Comparison of ENCODE assay signal across 8 cellular contexts in the genomic region with DNA sequence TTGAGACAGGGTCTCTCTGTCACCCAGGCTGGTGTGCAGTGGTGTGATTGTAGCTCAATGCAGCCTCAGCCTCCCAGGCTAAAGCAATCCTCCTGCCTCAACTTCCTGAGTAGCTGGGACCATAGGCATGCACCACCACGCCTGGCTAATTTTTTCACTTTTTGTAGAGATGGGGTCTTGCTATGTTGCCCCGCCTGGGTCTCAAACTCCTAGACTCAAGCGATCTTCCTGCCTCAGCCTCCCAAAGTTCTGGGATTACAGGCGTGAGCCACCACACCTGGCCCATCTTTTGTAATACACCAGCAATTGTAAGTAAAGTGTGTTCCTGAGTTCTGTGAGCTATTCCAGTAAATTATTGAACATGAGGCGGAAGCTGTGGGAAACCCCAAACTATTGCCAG. TPM values are rescaled to one million over a fixed set of nuclear protein-coding genes. Genes with fewer than 3 reads are reported as not detected.
"Had no signal": no experiment of that assay in that cellular context is flagged by ENCODE, and none has a peak within 500 bp of the region (broad histone marks: within the 10 kb centered on the region; RNA-seq: fewer than 3 reads in every experiment).

No MANE protein-coding gene starts in this region.

- H3K27ac Mint-ChIP-seq: IgD-negative memory B cell had no signal

- H3K27ac ChIP-seq: GM23248 had no signal

- H3K9me3 ChIP-seq: HAP-1 had no signal

- H3K27me3 Mint-ChIP-seq: IgD-negative memory B cell had no signal

- DNase-seq: GOT3, KG1 had no signal

- H2AFZ ChIP-seq: GM23248 had no signal

- H3K9ac ChIP-seq: GM23248 had no signal

- H3K36me3 ChIP-seq: HAP-1 had no signal

- H3K4me3 Mint-ChIP-seq: IgD-negative memory B cell had no signal

- FAIRE-seq: HTR-8/SVneo had no signal

- H3K4me3 ChIP-seq: GM23248, HAP-1 had no signal

RNA-seq across cellular contexts. Expression of a gene that starts 6.7 kb away (rescaled TPM):
- total RNA-seq: H7, HT-29 had no signal
